Comparison of ENCODE assay signal across 1 cellular context in the genomic region with DNA sequence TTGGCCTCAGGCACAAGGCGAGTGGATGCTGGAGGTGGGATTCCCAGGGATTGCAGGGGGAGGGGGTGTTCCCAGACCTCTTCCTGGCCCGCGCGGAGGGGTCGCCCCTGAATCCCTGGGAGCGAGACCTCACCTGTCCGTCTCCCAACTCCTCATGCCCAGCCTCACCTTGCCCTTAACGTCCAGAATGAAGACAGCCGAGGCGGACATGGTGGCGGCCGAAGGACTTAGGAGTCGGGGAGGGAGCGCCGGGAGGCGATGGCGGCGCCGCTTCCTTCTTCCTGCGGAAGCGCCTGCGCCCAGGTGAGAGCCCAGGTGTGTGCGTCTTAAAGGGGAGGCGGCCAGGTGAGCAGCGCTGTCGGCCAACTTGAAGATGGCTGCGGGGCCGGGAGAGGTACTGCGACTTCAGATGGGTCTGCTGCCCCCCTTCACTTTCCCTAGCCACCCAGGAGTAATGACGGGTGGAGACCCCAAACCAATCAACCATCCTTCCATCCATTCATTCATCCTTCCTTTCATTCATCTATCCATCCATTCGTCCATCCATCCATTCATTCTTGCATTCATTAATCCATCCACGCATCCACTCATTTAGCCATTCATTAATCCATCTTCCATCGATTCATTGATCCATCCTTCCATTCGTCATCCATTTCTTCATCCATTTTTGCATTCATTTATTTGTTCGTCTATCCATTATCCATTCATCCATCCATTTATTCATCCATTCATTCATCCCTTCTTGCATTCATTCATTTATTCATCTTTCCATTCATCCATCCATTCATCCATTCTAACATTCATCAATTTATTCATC.
TF ChIP-seq lines count a peak whose summit lies in the region.

A gene (minus strand): TSS at position 291 of the 817 bp plus-strand sequence. CDS start 81 bp downstream, at position 210.

TF ChIP-seq in WTC11, 78 proteins besides CTCF, POLR2A, EP300 and RAD21 (continued from another document):
- TF ChIP-seq CREM (CRISPR knock-in tag; IDR thresholded peaks at IDR 0.05) = no peak
- TF ChIP-seq, protein P1, sequence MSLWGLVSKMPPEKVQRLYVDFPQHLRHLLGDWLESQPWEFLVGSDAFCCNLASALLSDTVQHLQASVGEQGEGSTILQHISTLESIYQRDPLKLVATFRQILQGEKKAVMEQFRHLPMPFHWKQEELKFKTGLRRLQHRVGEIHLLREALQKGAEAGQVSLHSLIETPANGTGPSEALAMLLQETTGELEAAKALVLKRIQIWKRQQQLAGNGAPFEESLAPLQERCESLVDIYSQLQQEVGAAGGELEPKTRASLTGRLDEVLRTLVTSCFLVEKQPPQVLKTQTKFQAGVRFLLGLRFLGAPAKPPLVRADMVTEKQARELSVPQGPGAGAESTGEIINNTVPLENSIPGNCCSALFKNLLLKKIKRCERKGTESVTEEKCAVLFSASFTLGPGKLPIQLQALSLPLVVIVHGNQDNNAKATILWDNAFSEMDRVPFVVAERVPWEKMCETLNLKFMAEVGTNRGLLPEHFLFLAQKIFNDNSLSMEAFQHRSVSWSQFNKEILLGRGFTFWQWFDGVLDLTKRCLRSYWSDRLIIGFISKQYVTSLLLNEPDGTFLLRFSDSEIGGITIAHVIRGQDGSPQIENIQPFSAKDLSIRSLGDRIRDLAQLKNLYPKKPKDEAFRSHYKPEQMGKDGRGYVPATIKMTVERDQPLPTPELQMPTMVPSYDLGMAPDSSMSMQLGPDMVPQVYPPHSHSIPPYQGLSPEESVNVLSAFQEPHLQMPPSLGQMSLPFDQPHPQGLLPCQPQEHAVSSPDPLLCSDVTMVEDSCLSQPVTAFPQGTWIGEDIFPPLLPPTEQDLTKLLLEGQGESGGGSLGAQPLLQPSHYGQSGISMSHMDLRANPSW (CRISPR knock-in tag; conservative IDR thresholded peaks at IDR 0.05; ENCODE audit: low read depth) = no peak
- TF ChIP-seq MYBL2 (CRISPR knock-in tag; IDR thresholded peaks at IDR 0.05) = 0 out of 2 replicates have a peak, but pooled peaks have one; percentile 38
- TF ChIP-seq, protein P2, sequence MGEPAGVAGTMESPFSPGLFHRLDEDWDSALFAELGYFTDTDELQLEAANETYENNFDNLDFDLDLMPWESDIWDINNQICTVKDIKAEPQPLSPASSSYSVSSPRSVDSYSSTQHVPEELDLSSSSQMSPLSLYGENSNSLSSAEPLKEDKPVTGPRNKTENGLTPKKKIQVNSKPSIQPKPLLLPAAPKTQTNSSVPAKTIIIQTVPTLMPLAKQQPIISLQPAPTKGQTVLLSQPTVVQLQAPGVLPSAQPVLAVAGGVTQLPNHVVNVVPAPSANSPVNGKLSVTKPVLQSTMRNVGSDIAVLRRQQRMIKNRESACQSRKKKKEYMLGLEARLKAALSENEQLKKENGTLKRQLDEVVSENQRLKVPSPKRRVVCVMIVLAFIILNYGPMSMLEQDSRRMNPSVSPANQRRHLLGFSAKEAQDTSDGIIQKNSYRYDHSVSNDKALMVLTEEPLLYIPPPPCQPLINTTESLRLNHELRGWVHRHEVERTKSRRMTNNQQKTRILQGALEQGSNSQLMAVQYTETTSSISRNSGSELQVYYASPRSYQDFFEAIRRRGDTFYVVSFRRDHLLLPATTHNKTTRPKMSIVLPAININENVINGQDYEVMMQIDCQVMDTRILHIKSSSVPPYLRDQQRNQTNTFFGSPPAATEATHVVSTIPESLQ (CRISPR knock-in tag; IDR thresholded peaks at IDR 0.05) = no peak
- no peak for TF ChIP-seq JUN (CRISPR knock-in tag; IDR thresholded peaks at IDR 0.05)
- TF ChIP-seq, protein P3, sequence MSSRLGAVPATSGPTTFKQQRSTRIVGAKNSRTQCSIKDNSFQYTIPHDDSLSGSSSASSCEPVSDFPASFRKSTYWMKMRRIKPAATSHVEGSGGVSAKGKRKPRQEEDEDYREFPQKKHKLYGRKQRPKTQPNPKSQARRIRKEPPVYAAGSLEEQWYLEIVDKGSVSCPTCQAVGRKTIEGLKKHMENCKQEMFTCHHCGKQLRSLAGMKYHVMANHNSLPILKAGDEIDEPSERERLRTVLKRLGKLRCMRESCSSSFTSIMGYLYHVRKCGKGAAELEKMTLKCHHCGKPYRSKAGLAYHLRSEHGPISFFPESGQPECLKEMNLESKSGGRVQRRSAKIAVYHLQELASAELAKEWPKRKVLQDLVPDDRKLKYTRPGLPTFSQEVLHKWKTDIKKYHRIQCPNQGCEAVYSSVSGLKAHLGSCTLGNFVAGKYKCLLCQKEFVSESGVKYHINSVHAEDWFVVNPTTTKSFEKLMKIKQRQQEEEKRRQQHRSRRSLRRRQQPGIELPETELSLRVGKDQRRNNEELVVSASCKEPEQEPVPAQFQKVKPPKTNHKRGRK (CRISPR knock-in tag; IDR thresholded peaks at IDR 0.05; ENCODE audit: borderline replicate concordance) = no peak
- TF ChIP-seq, protein P4, sequence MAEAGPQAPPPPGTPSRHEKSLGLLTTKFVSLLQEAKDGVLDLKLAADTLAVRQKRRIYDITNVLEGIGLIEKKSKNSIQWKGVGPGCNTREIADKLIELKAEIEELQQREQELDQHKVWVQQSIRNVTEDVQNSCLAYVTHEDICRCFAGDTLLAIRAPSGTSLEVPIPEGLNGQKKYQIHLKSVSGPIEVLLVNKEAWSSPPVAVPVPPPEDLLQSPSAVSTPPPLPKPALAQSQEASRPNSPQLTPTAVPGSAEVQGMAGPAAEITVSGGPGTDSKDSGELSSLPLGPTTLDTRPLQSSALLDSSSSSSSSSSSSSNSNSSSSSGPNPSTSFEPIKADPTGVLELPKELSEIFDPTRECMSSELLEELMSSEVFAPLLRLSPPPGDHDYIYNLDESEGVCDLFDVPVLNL (CRISPR knock-in tag; IDR thresholded peaks at IDR 0.05; ENCODE audit: borderline replicate concordance, low read depth) = no peak
- no peak for TF ChIP-seq OVOL2 (CRISPR knock-in tag; IDR thresholded peaks at IDR 0.05; ENCODE audit: borderline replicate concordance)
- no peak for TF ChIP-seq RORB (CRISPR knock-in tag; IDR thresholded peaks at IDR 0.05)
- no peak for TF ChIP-seq NFYB (CRISPR knock-in tag; conservative IDR thresholded peaks at IDR 0.05; ENCODE audit: low read depth)
- TF ChIP-seq, protein P5, sequence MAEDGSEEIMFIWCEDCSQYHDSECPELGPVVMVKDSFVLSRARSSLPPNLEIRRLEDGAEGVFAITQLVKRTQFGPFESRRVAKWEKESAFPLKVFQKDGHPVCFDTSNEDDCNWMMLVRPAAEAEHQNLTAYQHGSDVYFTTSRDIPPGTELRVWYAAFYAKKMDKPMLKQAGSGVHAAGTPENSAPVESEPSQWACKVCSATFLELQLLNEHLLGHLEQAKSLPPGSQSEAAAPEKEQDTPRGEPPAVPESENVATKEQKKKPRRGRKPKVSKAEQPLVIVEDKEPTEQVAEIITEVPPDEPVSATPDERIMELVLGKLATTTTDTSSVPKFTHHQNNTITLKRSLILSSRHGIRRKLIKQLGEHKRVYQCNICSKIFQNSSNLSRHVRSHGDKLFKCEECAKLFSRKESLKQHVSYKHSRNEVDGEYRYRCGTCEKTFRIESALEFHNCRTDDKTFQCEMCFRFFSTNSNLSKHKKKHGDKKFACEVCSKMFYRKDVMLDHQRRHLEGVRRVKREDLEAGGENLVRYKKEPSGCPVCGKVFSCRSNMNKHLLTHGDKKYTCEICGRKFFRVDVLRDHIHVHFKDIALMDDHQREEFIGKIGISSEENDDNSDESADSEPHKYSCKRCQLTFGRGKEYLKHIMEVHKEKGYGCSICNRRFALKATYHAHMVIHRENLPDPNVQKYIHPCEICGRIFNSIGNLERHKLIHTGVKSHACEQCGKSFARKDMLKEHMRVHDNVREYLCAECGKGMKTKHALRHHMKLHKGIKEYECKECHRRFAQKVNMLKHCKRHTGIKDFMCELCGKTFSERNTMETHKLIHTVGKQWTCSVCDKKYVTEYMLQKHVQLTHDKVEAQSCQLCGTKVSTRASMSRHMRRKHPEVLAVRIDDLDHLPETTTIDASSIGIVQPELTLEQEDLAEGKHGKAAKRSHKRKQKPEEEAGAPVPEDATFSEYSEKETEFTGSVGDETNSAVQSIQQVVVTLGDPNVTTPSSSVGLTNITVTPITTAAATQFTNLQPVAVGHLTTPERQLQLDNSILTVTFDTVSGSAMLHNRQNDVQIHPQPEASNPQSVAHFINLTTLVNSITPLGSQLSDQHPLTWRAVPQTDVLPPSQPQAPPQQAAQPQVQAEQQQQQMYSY (CRISPR knock-in tag; IDR thresholded peaks at IDR 0.05) = no peak
- TF ChIP-seq ZNF396 (CRISPR knock-in tag; IDR thresholded peaks at IDR 0.05; ENCODE audit: borderline replicate concordance) = no peak
- TF ChIP-seq ZNF416 (CRISPR knock-in tag; IDR thresholded peaks at IDR 0.05) = no peak
